In the genomic region with DNA sequence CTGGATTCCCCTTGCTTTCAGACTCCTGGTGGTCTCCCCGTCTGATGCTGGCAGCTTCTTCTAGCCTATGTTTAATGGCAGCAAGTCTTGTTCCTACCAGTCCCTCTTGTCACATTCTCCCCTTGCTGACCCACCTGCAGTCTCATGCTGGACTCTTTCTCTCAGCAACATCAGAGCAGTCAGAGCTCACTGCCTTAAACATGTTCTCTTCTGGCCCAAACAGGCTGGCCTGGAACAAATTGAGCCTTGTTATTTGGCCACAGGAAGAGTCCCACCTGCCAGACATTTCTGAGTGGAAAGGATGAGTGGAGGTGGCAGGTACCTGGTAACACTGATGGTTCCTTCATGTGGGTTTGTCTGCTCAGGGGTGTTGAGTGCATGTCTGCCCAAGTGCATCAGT, we compare ENCODE assay signal across 15 cellular contexts. TPM values are rescaled to one million over a fixed set of nuclear protein-coding genes. Genes with fewer than 3 reads are reported as not detected.
DNase-seq lines count a peak whose midpoint lies in the region; ATAC-seq and TF ChIP-seq lines count a peak whose summit lies in the region.
"Had no signal": no experiment of that assay in that cellular context is flagged by ENCODE, and none has a peak within 500 bp of the region (broad histone marks: within the 10 kb centered on the region; RNA-seq: fewer than 3 reads in every experiment).

No MANE protein-coding gene starts in this region.

- no peak overlapping the region for H4K91ac ChIP-seq in IMR-90 (ENCODE audit: insufficient read depth, low read depth, low read length)

- no peak overlapping the region for H3K4me3 Mint-ChIP-seq in neural progenitor cell
- H3K4me3 Mint-ChIP-seq: B cell; CD4-positive, alpha-beta T cell had no signal

- ATAC-seq in IMR-90 (ENCODE audit: low read depth) (no peak), HG02938 (IDR thresholded peaks at IDR 0.05; ENCODE audit: unreplicated experiment) (no peak)
- ATAC-seq: GM12878 had no signal

- H3K23ac ChIP-seq in IMR-90 (ENCODE audit: low read depth, low read length) = no peak overlapping the region

- H3K56ac ChIP-seq in IMR-90 (ENCODE audit: extremely low read depth, insufficient read depth, low read length) = no peak overlapping the region

- H2AFZ ChIP-seq in IMR-90 (replicated peaks; ENCODE audit: low read length, poor library complexity) (peak overlapping the region; percentile 51), neural progenitor cell (replicated peaks) (no peak overlapping the region)

- DNase-seq in G401 (ENCODE audit: low spot score) (peak; percentile 80), IMR-90 (no peak), esophagus muscularis mucosa (ENCODE audit: extremely low spot score) (peak; percentile 53), neural progenitor cell (ENCODE audit: low spot score) (no peak), mucosa of gallbladder (ENCODE audit: low spot score) (no peak), dermis blood vessel endothelial cell (no peak)
- DNase-seq: Calu3; CD4-positive, alpha-beta T cell; DMS 273 treated with DMSO at 0.1 percent for 48 hours; GOT3 had no signal

- H2BK5ac ChIP-seq in IMR-90 (ENCODE audit: low read depth, low read length, poor library complexity, severe bottlenecking) = no peak overlapping the region

- peaks cover 3% of the 10 kb centered on the region; the same call in 1 of the 2 replicates for H3K27me3 ChIP-seq in IMR-90 (ENCODE audit: control insufficient read depth, insufficient read depth, low read length)
- no peaks in the 10 kb centered on the region for H3K27me3 ChIP-seq in esophagus muscularis mucosa
- H3K27me3 ChIP-seq in neural progenitor cell = no peaks in the 10 kb centered on the region

- POLR2A ChIA-PET in IMR-90 (lab: Charles Lee; ENCODE audit: unreplicated experiment) = no interaction called here

- H3K4me3 ChIP-seq in IMR-90 (ENCODE audit: insufficient read depth, low read depth, low read length) (no peak overlapping the region), esophagus muscularis mucosa (no peak overlapping the region), neural progenitor cell (no peak overlapping the region)
- H3K4me3 ChIP-seq: GM12878, HAP-1 had no signal

- no peak overlapping the region for H4K8ac ChIP-seq in IMR-90 (ENCODE audit: low read depth in 2 of 2, low read length in 2 of 2)

- dilution Hi-C loops in IMR-90 (cut with HindIII; ENCODE audit: low sequenced_read_pairs, unreplicated experiment) = no loop called here

- H2BK20ac ChIP-seq in IMR-90 (ENCODE audit: low read depth, low read length) = no peak overlapping the region

- H2BK120ac ChIP-seq in IMR-90 (ENCODE audit: low read depth, low read length) = no peak overlapping the region

- no peak overlapping the region for H2BK15ac ChIP-seq in IMR-90 (ENCODE audit: low read depth, low read length)

- peaks cover 5% of the 10 kb centered on the region for H3K4me1 ChIP-seq in IMR-90 (ENCODE audit: control insufficient read depth, insufficient read depth, low read length)
- peaks cover 0 to under 1% (median 0%) of the 10 kb centered on the region in 4 donors for H3K4me1 ChIP-seq in esophagus muscularis mucosa
- peaks cover 16% of the 10 kb centered on the region for H3K4me1 ChIP-seq in neural progenitor cell
- H3K4me1 ChIP-seq: HAP-1 had no signal

- H3K4me2 ChIP-seq in IMR-90 (ENCODE audit: low read depth, low read length) (no peak overlapping the region), neural progenitor cell (no peak overlapping the region)

- H4K20me1 ChIP-seq in IMR-90 (ENCODE audit: insufficient read depth, low read length) (no peaks in the 10 kb centered on the region), neural progenitor cell (ENCODE audit: low read depth) (no peaks in the 10 kb centered on the region)

- H3K36me3 Mint-ChIP-seq in neural progenitor cell = peaks cover 10% of the 10 kb centered on the region

- peaks cover 40% of the 10 kb centered on the region for H3K4me1 Mint-ChIP-seq in neural progenitor cell
- H3K4me1 Mint-ChIP-seq: B cell had no signal

- H3K9ac ChIP-seq in IMR-90 (ENCODE audit: low read depth, low read length) (no peak overlapping the region), neural progenitor cell (no peak overlapping the region)

- in situ Hi-C loops in G401 (cut with HindIII; ENCODE audit: low sequenced_read_pairs) (no loop called here), IMR-90 (cut with MboI; ENCODE audit: low sequenced_read_pairs) (no loop called here)

- no peak overlapping the region for H3K14ac ChIP-seq in IMR-90 (replicated peaks; ENCODE audit: low read depth, low read length)

- H3K36me3 ChIP-seq in IMR-90 (ENCODE audit: control insufficient read depth, insufficient read depth, low read length) (no peaks in the 10 kb centered on the region), esophagus muscularis mucosa (no peaks in the 10 kb centered on the region), neural progenitor cell (no peaks in the 10 kb centered on the region)
- H3K36me3 ChIP-seq: HAP-1 had no signal

- H3K9me3 ChIP-seq in IMR-90 (ENCODE audit: control insufficient read depth, insufficient read depth, low read length) (no peaks in the 10 kb centered on the region), esophagus muscularis mucosa (peaks cover 0 to 8% (median 0%) of the 10 kb centered on the region in 4 donors), neural progenitor cell (ENCODE audit: low read depth) (no peaks in the 10 kb centered on the region)
- H3K9me3 ChIP-seq: HAP-1 had no signal

- H2AK9ac ChIP-seq in IMR-90 (replicated peaks; ENCODE audit: low read depth, low read length, poor library complexity) = no peak overlapping the region

- WGBS in IMR-90 (ENCODE audit: extremely low coverage in 2 of 2, insufficient read length in 1 of 2), 2 experiments = 57% methylated on average over 1 of the region's 1 CpG; no CpG with 5 or more reads in 1 of the 2 experiments
- WGBS in esophagus muscularis mucosa = no CpG with 5 or more reads among the region's 1 CpG

- H3K27ac ChIP-seq in IMR-90 (ENCODE audit: insufficient read depth, low read length) (no peak overlapping the region), esophagus muscularis mucosa (replicated peaks in 1 of 4) (no peak overlapping the region), neural progenitor cell (no peak overlapping the region)
- H3K27ac ChIP-seq: HL-60 had no signal

- no peaks in the 10 kb centered on the region; the same call in 1 of the 2 replicates for H3K9me1 ChIP-seq in IMR-90 (ENCODE audit: insufficient read depth, low read length)

- no peaks in the 10 kb centered on the region for H3K27me3 Mint-ChIP-seq in neural progenitor cell (ENCODE audit: insufficient read depth, low read depth)
- H3K27me3 Mint-ChIP-seq: CD4-positive, alpha-beta T cell had no signal

- TF ChIP-seq CTCF in IMR-90 (conservative IDR thresholded peaks at IDR 0.05; ENCODE audit: low read depth, low read length) (no peak), esophagus muscularis mucosa (IDR thresholded peaks at IDR 0.05) (no peak), neural progenitor cell (IDR thresholded peaks at IDR 0.05) (no peak)

- no peak overlapping the region for H3K18ac ChIP-seq in IMR-90 (ENCODE audit: low read depth, low read length)

- H3K4ac ChIP-seq in IMR-90 (ENCODE audit: low read depth, low read length) = no peak overlapping the region

- TF ChIP-seq POLR2A in IMR-90 (IDR thresholded peaks at IDR 0.05; ENCODE audit: low read depth, low read length) (no peak), esophagus muscularis mucosa (IDR thresholded peaks at IDR 0.05; ENCODE audit: low read depth) (no peak)

- H3K27ac Mint-ChIP-seq in neural progenitor cell = peak overlapping the region; percentile 25
- H3K27ac Mint-ChIP-seq: B cell; CD4-positive, alpha-beta T cell had no signal

- peaks cover 17% of the 10 kb centered on the region for H3K9me3 Mint-ChIP-seq in neural progenitor cell

- H3K79me2 ChIP-seq in neural progenitor cell (ENCODE audit: low read depth) = no peaks in the 10 kb centered on the region

- no TSS peak for BruUV-seq in IMR-90 (replicated peaks; lab: Mats Ljungman, UMichigan)

- CTCF ChIA-PET in IMR-90 (lab: Yijun Ruan, JAX) = no interaction called here

- H3F3A ChIP-seq in neural progenitor cell (ENCODE audit: low read depth) = peaks cover 11% of the 10 kb centered on the region

- no peak for TF ChIP-seq EP300 in esophagus muscularis mucosa (IDR thresholded peaks at IDR 0.05)

- no peak for TF ChIP-seq RAD21 in IMR-90 (IDR thresholded peaks at IDR 0.05; ENCODE audit: low read length)

- no peaks in the 10 kb centered on the region for H3K79me1 ChIP-seq in IMR-90 (ENCODE audit: low read depth in 1 of 2, low read length in 2 of 2)

- H2AK5ac ChIP-seq in IMR-90 (ENCODE audit: low read depth, low read length) = no peak overlapping the region

- no peak overlapping the region for H4K5ac ChIP-seq in IMR-90 (ENCODE audit: low read depth, low read length)

- intact Hi-C loops in IMR-90 (cut with micrococcal nuclease) = loop anchor here (5.0 kb wide), 1 partner anchor 48 kb away; no protein-coding TSS in a partner anchor
- intact Hi-C loops in esophagus muscularis mucosa (cut with DNase I) = no loop called here

TF ChIP-seq in IMR-90, 13 proteins besides CTCF, POLR2A, EP300 and RAD21 (continues in another document):
- TF ChIP-seq, protein P1, sequence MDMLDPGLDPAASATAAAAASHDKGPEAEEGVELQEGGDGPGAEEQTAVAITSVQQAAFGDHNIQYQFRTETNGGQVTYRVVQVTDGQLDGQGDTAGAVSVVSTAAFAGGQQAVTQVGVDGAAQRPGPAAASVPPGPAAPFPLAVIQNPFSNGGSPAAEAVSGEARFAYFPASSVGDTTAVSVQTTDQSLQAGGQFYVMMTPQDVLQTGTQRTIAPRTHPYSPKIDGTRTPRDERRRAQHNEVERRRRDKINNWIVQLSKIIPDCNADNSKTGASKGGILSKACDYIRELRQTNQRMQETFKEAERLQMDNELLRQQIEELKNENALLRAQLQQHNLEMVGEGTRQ (IDR thresholded peaks at IDR 0.05; ENCODE audit: low read depth, low read length) = no peak
- no peak for TF ChIP-seq FOS (IDR thresholded peaks at IDR 0.05; ENCODE audit: low read depth, low read length)
- no peak for TF ChIP-seq RCOR1 (IDR thresholded peaks at IDR 0.05; ENCODE audit: insufficient replicate concordance, low read length)
- TF ChIP-seq MAZ (IDR thresholded peaks at IDR 0.05; ENCODE audit: borderline replicate concordance, low read depth, low read length) = no peak

RNA-seq across cellular contexts. Expression of a gene that starts 59.2 kb away (rescaled TPM):
- 261 and 301 TPM in 2 replicates for total RNA-seq in G401 (2014; rRNA removed; shearing (Covaris generic))
- total RNA-seq in IMR-90 (2012; rRNA removed) (116 and 142 TPM in 2 replicates), esophagus muscularis mucosa (10 to 100 TPM; 48.2 to 75.5 (median 68.1) TPM), neural progenitor cell (ENCODE audit: low replicate concordance) (132 and 160 TPM in 2 replicates), mucosa of gallbladder (128 TPM), dermis blood vessel endothelial cell (128 and 178 TPM in 2 replicates)
- 84.3 and 89.2 TPM in 2 replicates for polyA plus RNA-seq in IMR-90 (2012; rRNA removed)
- polyA plus RNA-seq in IMR-90 (2012; cell fraction: cytosol; rRNA removed) = 47.3 and 89.1 TPM in 2 replicates
- polyA plus RNA-seq in IMR-90 (2012; cell fraction: nucleus; rRNA removed; ENCODE audit: low replicate concordance) = 86.8 and 174 TPM in 2 replicates

Comparison
In these comparisons a context has a peak if more than half of its experiments do, and no peak if none do; other contexts are left out.
1. DNase-seq: peak in G401 (single experiment) and esophagus muscularis mucosa (single experiment); none in IMR-90 (single experiment), neural progenitor cell (single experiment), mucosa of gallbladder (single experiment) and dermis blood vessel endothelial cell (single experiment).